10 cellular contexts compared by ENCODE assay signal in the genomic region with DNA sequence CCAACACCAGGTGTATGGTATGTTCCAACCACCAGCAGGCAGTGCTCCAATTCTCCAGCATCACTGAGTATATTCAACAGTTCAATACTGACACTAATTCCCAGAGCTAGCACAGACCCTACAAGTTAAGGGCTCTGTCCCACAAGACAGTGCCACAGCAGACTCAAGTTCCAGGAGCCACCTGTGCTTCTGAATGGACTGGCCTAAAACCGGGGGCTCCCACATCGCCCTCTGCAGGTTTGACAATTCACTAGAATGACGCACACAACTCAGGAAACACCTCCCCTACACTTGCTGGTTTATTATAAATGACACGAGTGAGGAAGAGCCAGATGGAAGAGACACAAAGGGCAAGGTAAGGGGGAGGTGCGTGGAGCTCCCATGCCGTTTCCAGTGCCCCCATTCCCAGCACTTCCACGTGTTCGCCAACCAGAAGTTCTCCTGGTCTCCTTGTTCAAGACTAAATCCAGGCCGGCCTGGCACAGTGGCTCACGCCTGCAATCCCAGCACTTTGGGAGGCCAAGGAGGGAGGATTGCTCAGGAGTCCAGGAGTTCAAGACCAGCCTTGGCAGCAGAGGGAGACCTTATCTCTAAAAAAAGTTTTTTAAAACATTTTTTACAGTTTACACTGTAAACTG. TPM values are rescaled to one million over a fixed set of nuclear protein-coding genes. Genes with fewer than 3 reads are reported as not detected.
DNase-seq lines count a peak whose midpoint lies in the region; ATAC-seq and TF ChIP-seq lines count a peak whose summit lies in the region.
"Had no signal": no experiment of that assay in that cellular context is flagged by ENCODE, and none has a peak within 500 bp of the region (broad histone marks: within the 10 kb centered on the region; RNA-seq: fewer than 3 reads in every experiment).

No MANE protein-coding gene starts in this region.

- no peaks in the 10 kb centered on the region for H3K36me3 ChIP-seq in MG63

- H3K4me1 Mint-ChIP-seq in activated naive CD8-positive, alpha-beta T cell treated with anti-CD3 and anti-CD28 coated beads, Interleukin-2, amount 10 ng/mL, durations not matched to agents 7 days and 5 days = peaks cover 2% of the 10 kb centered on the region
- H3K4me1 Mint-ChIP-seq in activated naive CD8-positive, alpha-beta T cell treated with anti-CD3 and anti-CD28 coated beads, Interleukin-2, amount 50 U/mL, for 24 hours = no peaks in the 10 kb centered on the region
- no peaks in the 10 kb centered on the region for H3K4me1 Mint-ChIP-seq in stimulated activated effector memory CD8-positive, alpha-beta T cell treated with anti-CD3 and anti-CD28 coated beads, Interleukin-12 subunit alpha, Interleukin-12 subunit beta, amount 100 ng/mL, for 72 hours

- no peak overlapping the region for H3K4me3 Mint-ChIP-seq in activated naive CD8-positive, alpha-beta T cell treated with anti-CD3 and anti-CD28 coated beads, Interleukin-2, amount 10 ng/mL, durations not matched to agents 7 days and 5 days
- no peak overlapping the region for H3K4me3 Mint-ChIP-seq in activated naive CD8-positive, alpha-beta T cell treated with anti-CD3 and anti-CD28 coated beads, Interleukin-2, amount 50 U/mL, for 24 hours
- H3K4me3 Mint-ChIP-seq in stimulated activated effector memory CD8-positive, alpha-beta T cell treated with anti-CD3 and anti-CD28 coated beads, Interleukin-12 subunit alpha, Interleukin-12 subunit beta, amount 100 ng/mL, for 72 hours = no peak overlapping the region
- H3K4me3 Mint-ChIP-seq: brain had no signal

- no peaks in the 10 kb centered on the region for H3K9me3 Mint-ChIP-seq in activated naive CD8-positive, alpha-beta T cell treated with anti-CD3 and anti-CD28 coated beads, Interleukin-2, amount 10 ng/mL, durations not matched to agents 7 days and 5 days
- no peaks in the 10 kb centered on the region for H3K9me3 Mint-ChIP-seq in activated naive CD8-positive, alpha-beta T cell treated with anti-CD3 and anti-CD28 coated beads, Interleukin-2, amount 50 U/mL, for 24 hours
- no peaks in the 10 kb centered on the region for H3K9me3 Mint-ChIP-seq in stimulated activated effector memory CD8-positive, alpha-beta T cell treated with anti-CD3 and anti-CD28 coated beads, Interleukin-12 subunit alpha, Interleukin-12 subunit beta, amount 100 ng/mL, for 72 hours

- no peaks in the 10 kb centered on the region for H3K36me3 Mint-ChIP-seq in activated naive CD8-positive, alpha-beta T cell treated with anti-CD3 and anti-CD28 coated beads, Interleukin-2, amount 10 ng/mL, durations not matched to agents 7 days and 5 days
- no peaks in the 10 kb centered on the region for H3K36me3 Mint-ChIP-seq in activated naive CD8-positive, alpha-beta T cell treated with anti-CD3 and anti-CD28 coated beads, Interleukin-2, amount 50 U/mL, for 24 hours (ENCODE audit: low read depth)
- H3K36me3 Mint-ChIP-seq in stimulated activated effector memory CD8-positive, alpha-beta T cell treated with anti-CD3 and anti-CD28 coated beads, Interleukin-12 subunit alpha, Interleukin-12 subunit beta, amount 100 ng/mL, for 72 hours = no peaks in the 10 kb centered on the region
- H3K36me3 Mint-ChIP-seq: brain had no signal

- POLR2A ChIA-PET in activated naive CD8-positive, alpha-beta T cell treated with anti-CD3 and anti-CD28 coated beads, Interleukin-2, amount 10 ng/mL, durations not matched to agents 7 days and 5 days (lab: Charles Lee) = no interaction called here

- DNase-seq in activated naive CD8-positive, alpha-beta T cell treated with anti-CD3 and anti-CD28 coated beads, Interleukin-2, amount 10 ng/mL, durations not matched to agents 7 days and 5 days = peak; percentile 34
- DNase-seq in activated naive CD8-positive, alpha-beta T cell treated with anti-CD3 and anti-CD28 coated beads, Interleukin-2, amount 50 U/mL, for 24 hours = no peak
- DNase-seq in NAMALWA (ENCODE audit: low spot score) (peak; percentile 67), choroid plexus epithelial cell (ENCODE audit: low read depth) (peak; percentile 14), MG63 (no peak)
- no peak for DNase-seq in stimulated activated effector memory CD8-positive, alpha-beta T cell treated with anti-CD3 and anti-CD28 coated beads, Interleukin-12 subunit alpha, Interleukin-12 subunit beta, amount 100 ng/mL, for 72 hours (ENCODE audit: low spot score in 2 of 2)
- DNase-seq: activated CD4-positive, CD25-positive, alpha-beta regulatory T cell had no signal

- TF ChIP-seq CTCF in choroid plexus epithelial cell (conservative IDR thresholded peaks at IDR 0.05; ENCODE audit: low read depth, low read length) = peak; percentile 46

- H3K4me3 ChIP-seq in choroid plexus epithelial cell (ENCODE audit: low read depth, low read length) (no peak overlapping the region), MG63 (no peak overlapping the region)

- peaks cover 7% of the 10 kb centered on the region for H3K27me3 Mint-ChIP-seq in activated naive CD8-positive, alpha-beta T cell treated with anti-CD3 and anti-CD28 coated beads, Interleukin-2, amount 10 ng/mL, durations not matched to agents 7 days and 5 days
- H3K27me3 Mint-ChIP-seq in activated naive CD8-positive, alpha-beta T cell treated with anti-CD3 and anti-CD28 coated beads, Interleukin-2, amount 50 U/mL, for 24 hours = peaks cover 5% of the 10 kb centered on the region
- H3K27me3 Mint-ChIP-seq: brain had no signal

- H3K27me3 ChIP-seq in MG63 = no peaks in the 10 kb centered on the region

- ATAC-seq in activated naive CD8-positive, alpha-beta T cell treated with anti-CD3 and anti-CD28 coated beads, Interleukin-2, amount 10 ng/mL, durations not matched to agents 7 days and 5 days (ENCODE audit: low read depth) = peak; percentile 41
- no peak for ATAC-seq in activated naive CD8-positive, alpha-beta T cell treated with anti-CD3 and anti-CD28 coated beads, Interleukin-2, amount 50 U/mL, for 24 hours
- peak; percentile 9 for ATAC-seq in stimulated activated effector memory CD8-positive, alpha-beta T cell treated with anti-CD3 and anti-CD28 coated beads, Interleukin-12 subunit alpha, Interleukin-12 subunit beta, amount 100 ng/mL, for 72 hours
- ATAC-seq in HG03439 (IDR thresholded peaks at IDR 0.05; ENCODE audit: unreplicated experiment) = no peak
- no peak for ATAC-seq in GM19324 (IDR thresholded peaks at IDR 0.05; ENCODE audit: low FRiP score, unreplicated experiment)

- H3K9me3 ChIP-seq in MG63 = no peaks in the 10 kb centered on the region

- no peak overlapping the region for H3K27ac Mint-ChIP-seq in activated naive CD8-positive, alpha-beta T cell treated with anti-CD3 and anti-CD28 coated beads, Interleukin-2, amount 10 ng/mL, durations not matched to agents 7 days and 5 days
- H3K27ac Mint-ChIP-seq in activated naive CD8-positive, alpha-beta T cell treated with anti-CD3 and anti-CD28 coated beads, Interleukin-2, amount 50 U/mL, for 24 hours = no peak overlapping the region
- no peak overlapping the region for H3K27ac Mint-ChIP-seq in stimulated activated effector memory CD8-positive, alpha-beta T cell treated with anti-CD3 and anti-CD28 coated beads, Interleukin-12 subunit alpha, Interleukin-12 subunit beta, amount 100 ng/mL, for 72 hours

RNA-seq across cellular contexts. Expression of gene ATP6V1B1, which starts 12.2 kb away (rescaled TPM):
- total RNA-seq in activated naive CD8-positive, alpha-beta T cell treated with anti-CD3 and anti-CD28 coated beads, Interleukin-2, amount 10 ng/mL, durations not matched to agents 7 days and 5 days = not detected
- total RNA-seq in MG63 (2014; rRNA removed; shearing (Covaris generic); ENCODE audit: low replicate concordance) = not detected in 2 replicates

RNA-seq across cellular contexts. Expression of gene VAX2, which starts 23.1 kb away (rescaled TPM):
- not detected for total RNA-seq in activated naive CD8-positive, alpha-beta T cell treated with anti-CD3 and anti-CD28 coated beads, Interleukin-2, amount 10 ng/mL, durations not matched to agents 7 days and 5 days
- total RNA-seq in MG63 (2014; rRNA removed; shearing (Covaris generic); ENCODE audit: low replicate concordance) = 1.9 TPM in 1 of 2 replicates, not detected in the other

RNA-seq across cellular contexts. Expression of gene ANKRD53, which starts 54.9 kb away (rescaled TPM):
- total RNA-seq in activated naive CD8-positive, alpha-beta T cell treated with anti-CD3 and anti-CD28 coated beads, Interleukin-2, amount 10 ng/mL, durations not matched to agents 7 days and 5 days = under 1 TPM; 0.28 to 0.33 TPM
- not detected in 2 replicates for total RNA-seq in MG63 (2014; rRNA removed; shearing (Covaris generic); ENCODE audit: low replicate concordance)

Comparison
In these comparisons a context has a peak if more than half of its experiments do, and no peak if none do; other contexts are left out.
1. ATAC-seq: peak in activated naive CD8-positive, alpha-beta T cell treated with anti-CD3 and anti-CD28 coated beads, Interleukin-2, amount 10 ng/mL, durations not matched to agents 7 days and 5 days (single experiment) and stimulated activated effector memory CD8-positive, alpha-beta T cell treated with anti-CD3 and anti-CD28 coated beads, Interleukin-12 subunit alpha, Interleukin-12 subunit beta, amount 100 ng/mL, for 72 hours (single experiment); none in activated naive CD8-positive, alpha-beta T cell treated with anti-CD3 and anti-CD28 coated beads, Interleukin-2, amount 50 U/mL, for 24 hours (single experiment), HG03439 (single experiment) and GM19324 (single experiment).
2. DNase-seq: peak in activated naive CD8-positive, alpha-beta T cell treated with anti-CD3 and anti-CD28 coated beads, Interleukin-2, amount 10 ng/mL, durations not matched to agents 7 days and 5 days (single experiment), NAMALWA (single experiment) and choroid plexus epithelial cell (single experiment); none in activated naive CD8-positive, alpha-beta T cell treated with anti-CD3 and anti-CD28 coated beads, Interleukin-2, amount 50 U/mL, for 24 hours (single experiment), stimulated activated effector memory CD8-positive, alpha-beta T cell treated with anti-CD3 and anti-CD28 coated beads, Interleukin-12 subunit alpha, Interleukin-12 subunit beta, amount 100 ng/mL, for 72 hours (0 of 2) and MG63 (single experiment).